Comparison of ENCODE assay signal across 13 cellular contexts in the genomic region with DNA sequence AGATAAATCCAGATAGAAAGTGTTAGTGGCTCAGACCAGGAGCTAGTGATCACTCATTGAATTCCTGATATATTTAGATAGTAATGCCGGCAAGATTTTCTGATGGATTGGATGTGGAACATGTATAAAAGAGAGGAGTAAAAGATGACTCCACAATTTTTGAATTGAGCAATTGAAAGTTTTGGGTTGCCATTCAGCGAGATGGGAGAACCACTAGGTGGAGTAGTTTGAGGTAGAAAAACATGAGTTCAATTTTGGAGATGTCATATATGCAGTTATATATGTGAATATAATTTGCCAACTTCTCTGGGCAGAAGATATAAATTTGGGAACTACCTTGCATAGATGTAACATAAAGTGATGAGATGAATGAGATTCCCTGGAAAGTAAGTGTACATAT.
DNase-seq lines count a peak whose midpoint lies in the region; ATAC-seq and TF ChIP-seq lines count a peak whose summit lies in the region.
"Had no signal": no experiment of that assay in that cellular context is flagged by ENCODE, and none has a peak within 500 bp of the region (broad histone marks: within the 10 kb centered on the region; RNA-seq: fewer than 3 reads in every experiment).

No MANE protein-coding gene starts in this region.

- no peaks in the 10 kb centered on the region for H3K36me3 Mint-ChIP-seq in brain

- H3K4me1 ChIP-seq in psoas muscle = no peaks in the 10 kb centered on the region
- H3K4me1 ChIP-seq: HAP-1 had no signal

- 88 to 96% (median 95%) methylated on average over 2 of the region's 2 CpGs for WGBS in psoas muscle, 3 donors

- peaks cover 4% of the 10 kb centered on the region for H3K4me1 Mint-ChIP-seq in brain
- H3K4me1 Mint-ChIP-seq: B cell had no signal

- no peak overlapping the region for H3K4me3 Mint-ChIP-seq in brain
- H3K4me3 Mint-ChIP-seq: B cell had no signal

- H3K27me3 ChIP-seq in psoas muscle (ENCODE audit: insufficient read depth in 3 of 3, low read length in 2 of 3) = no peaks in the 10 kb centered on the region

- no peaks in the 10 kb centered on the region for H3K36me3 ChIP-seq in psoas muscle (ENCODE audit: insufficient read depth in 1 of 2, low read depth in 1 of 2)
- H3K36me3 ChIP-seq: HAP-1 had no signal

- no peak for TF ChIP-seq EP300 in Ishikawa (IDR thresholded peaks at IDR 0.05; ENCODE audit: borderline replicate concordance)

- ATAC-seq in psoas muscle = no peak
- no peak for ATAC-seq in activated CD4-positive, CD25-positive, alpha-beta regulatory T cell treated with anti-CD3 and anti-CD28 coated beads, Interleukin-2, amount 50 U/mL, for 24 hours
- ATAC-seq: sciatic nerve had no signal

- peaks cover 0 to 2% (median 2%) of the 10 kb centered on the region in 5 experiments for H3K9me3 Mint-ChIP-seq in brain

- H3K27ac ChIP-seq in psoas muscle = no peak overlapping the region

- DNase-seq in NCI-H82 (lab: John Stamatoyannopoulos, UW) (peak; percentile 21), NCI-H82 treated with DMSO at 0.1 percent for 48 hours (lab: John Stamatoyannopoulos, UW; ENCODE audit: unreplicated experiment) (no peak), psoas muscle (no peak), NOMO-1 (lab: John Stamatoyannopoulos, UW; ENCODE audit: unreplicated experiment in 2 of 2) (no peak)
- DNase-seq in stimulated activated CD4-positive, alpha-beta T cell treated with anti-CD3 and anti-CD28 coated beads, Interleukin-4, amount 100 ng/mL, for 1 hour = no peak
- DNase-seq: activated CD4-positive, CD25-positive, alpha-beta regulatory T cell; activated naive CD4-positive, alpha-beta T cell treated with Interleukin-2 at 50 U/mL for 16 hours had no signal

- no peaks in the 10 kb centered on the region for H3K27me3 Mint-ChIP-seq in brain
- H3K27me3 Mint-ChIP-seq: B cell had no signal

- no peak overlapping the region for H3K27ac Mint-ChIP-seq in brain
- H3K27ac Mint-ChIP-seq: B cell had no signal

- peak; percentile 28; the same call in 1 of the 2 replicates for TF ChIP-seq RAD21 in Ishikawa (IDR thresholded peaks at IDR 0.05; ENCODE audit: low read depth)

- H3K9me3 ChIP-seq in psoas muscle = no peaks in the 10 kb centered on the region
- H3K9me3 ChIP-seq: HAP-1 had no signal

- intact Hi-C loops in psoas muscle (cut with DNase I) = no loop called here

- H3K4me3 ChIP-seq in psoas muscle = no peak overlapping the region
- H3K4me3 ChIP-seq: HAP-1 had no signal

- TF ChIP-seq CTCF in brain (conservative IDR thresholded peaks at IDR 0.05) (peak; percentile 12 to 26), psoas muscle (IDR thresholded peaks at IDR 0.05) (peak; percentile 13)

TF ChIP-seq in Ishikawa, 13 proteins besides CTCF, POLR2A, EP300 and RAD21:
- TF ChIP-seq TAF1 (IDR thresholded peaks at IDR 0.05; ENCODE audit: low read depth) (no peak), TEAD4 (IDR thresholded peaks at IDR 0.05) (no peak)
